ENCODE assay signal across 27 cellular contexts in genomic region chr16:15736529-15736928, GRCh38.
"Had no signal": no experiment of that assay in that cellular context is flagged by ENCODE, and none has a peak within 500 bp of the region (broad histone marks: within the 10 kb centered on the region; RNA-seq: fewer than 3 reads in every experiment).

No MANE protein-coding gene starts in this region.

- H3K27me3 ChIP-seq: left lung, pancreas, spleen, tibial nerve, uterus had no signal

- H3K36me3 Mint-ChIP-seq: mesothelial cell of epicardium, type B pancreatic cell had no signal

- H3K36me3 ChIP-seq: pancreas, uterus had no signal

- H3K27me3 Mint-ChIP-seq: naive B cell; natural killer cell treated with Interleukin-12 subunit alpha and Interleukin-12 subunit beta and Interleukin-15 and Interleukin-18, amount 100 ng/mL, for 72 hours; stimulated activated naive CD8-positive, alpha-beta T cell treated with anti-CD3 and anti-CD28 coated beads, Interleukin-15, Interleukin-2, amounts not matched to agents 100 ng/mL and 50 ng/mL, for 24 hours had no signal

- H3K27ac Mint-ChIP-seq: mesothelial cell of epicardium; stimulated activated effector memory CD8-positive, alpha-beta T cell treated with anti-CD3 and anti-CD28 coated beads, Interleukin-12 subunit alpha, Interleukin-12 subunit beta, amount 100 ng/mL, for 72 hours; stimulated activated naive CD8-positive, alpha-beta T cell treated with anti-CD3 and anti-CD28 coated beads, Interleukin-15, Interleukin-2, amounts not matched to agents 100 ng/mL and 50 ng/mL, for 24 hours; type B pancreatic cell had no signal

- H3K4me1 Mint-ChIP-seq: immature natural killer cell, mesothelial cell of epicardium had no signal

- ATAC-seq: left colon; left lung; natural killer cell treated with Interleukin-12 subunit alpha and Interleukin-12 subunit beta and Interleukin-15 and Interleukin-18, amount 100 ng/mL, for 72 hours; pancreas; sciatic nerve; stimulated activated effector memory CD8-positive, alpha-beta T cell treated with anti-CD3 and anti-CD28 coated beads, Interleukin-12 subunit alpha, Interleukin-12 subunit beta, amount 100 ng/mL, for 72 hours had no signal

- H3K27ac ChIP-seq: left lung, pancreas, prostate gland, tibial nerve, uterus had no signal

- H3K4me3 ChIP-seq: left lung, lung, pancreas, prostate gland, tibial nerve, uterus had no signal

- H3K9me3 Mint-ChIP-seq: natural killer cell treated with Interleukin-12 subunit alpha and Interleukin-12 subunit beta and Interleukin-15 and Interleukin-18, amount 100 ng/mL, for 72 hours; stimulated activated naive CD8-positive, alpha-beta T cell treated with anti-CD3 and anti-CD28 coated beads, Interleukin-15, Interleukin-2, amounts not matched to agents 100 ng/mL and 50 ng/mL, for 24 hours; type B pancreatic cell had no signal

- H3K4me3 Mint-ChIP-seq: immature natural killer cell; mesothelial cell of epicardium; natural killer cell treated with Interleukin-12 subunit alpha and Interleukin-12 subunit beta and Interleukin-15 and Interleukin-18, amount 100 ng/mL, for 72 hours; stimulated activated effector memory CD8-positive, alpha-beta T cell treated with anti-CD3 and anti-CD28 coated beads, Interleukin-12 subunit alpha, Interleukin-12 subunit beta, amount 100 ng/mL, for 72 hours; stimulated activated naive CD8-positive, alpha-beta T cell treated with anti-CD3 and anti-CD28 coated beads, Interleukin-15, Interleukin-2, amounts not matched to agents 100 ng/mL and 50 ng/mL, for 24 hours; type B pancreatic cell had no signal

- DNase-seq: hypothalamus; immature natural killer cell; kidney; left colon; mesendoderm; naive B cell; nucleus accumbens; pancreas; posterior cingulate gyrus; retina; right cardiac atrium; small intestine; spleen; stimulated activated CD4-positive, alpha-beta T cell treated with anti-CD3 and anti-CD28 coated beads, Interleukin-4, amount 100 ng/mL, for 24 hours; stimulated activated naive CD4-positive, alpha-beta T cell; substantia nigra; uterus had no signal

- H3K4me1 ChIP-seq: left lung, pancreas, prostate gland, tibial nerve, uterus had no signal

- H3K9me3 ChIP-seq: pancreas, prostate gland, uterus had no signal
